15 cellular contexts compared by ENCODE assay signal in the genomic region with DNA sequence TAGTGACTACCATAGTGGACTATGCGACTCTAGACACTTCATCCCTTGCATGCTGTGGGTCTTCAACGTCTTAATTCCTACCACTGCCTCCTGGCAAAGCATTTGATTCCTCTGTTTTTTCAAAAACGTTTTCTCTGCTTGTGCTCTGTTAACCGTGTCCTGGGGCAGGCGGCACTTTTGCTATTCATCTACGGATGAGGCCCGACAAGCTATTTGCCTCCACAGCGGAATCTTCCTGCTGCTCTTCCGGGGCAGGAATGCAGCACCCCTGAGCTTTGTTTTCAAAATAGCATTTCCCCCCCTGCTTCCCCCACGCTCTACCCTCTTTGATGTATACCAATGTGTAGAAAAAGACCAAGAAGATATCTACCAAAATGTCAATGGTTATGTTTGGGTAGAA.
"Had no signal": no experiment of that assay in that cellular context is flagged by ENCODE, and none has a peak within 500 bp of the region (broad histone marks: within the 10 kb centered on the region; RNA-seq: fewer than 3 reads in every experiment).

No MANE protein-coding gene starts in this region.

- H3K27me3 ChIP-seq: vagina had no signal

- H3K36me3 Mint-ChIP-seq: stimulated activated memory B cell treated with anti-CD40 and anti-IgM and Interleukin-4, amounts not matched to agents 10 μg/mL and 1 μg/mL and 100 μg/mL, for 72 hours; T-cell had no signal

- H3K9me3 ChIP-seq: gastrocnemius medialis, heart right ventricle, left lung, vagina had no signal

- H3K4me3 Mint-ChIP-seq: activated CD8-positive, alpha-beta T cell treated with anti-CD3 and anti-CD28 coated beads for 36 hours; activated T-helper 1 cell treated with anti-CD3 and anti-CD28 coated beads, Interleukin-12 subunit alpha, Interleukin-12 subunit beta, Interleukin-2, Interleukin-4 antibody, amounts not matched to agents 30 ng/mL and 10 ng/mL and 1 ng/mL, durations not matched to agents 14 hours and 24 hours and 36 hours; stimulated activated memory B cell treated with anti-CD40 and anti-IgM and Interleukin-4, amounts not matched to agents 10 μg/mL and 1 μg/mL and 100 μg/mL, for 72 hours; T-cell had no signal

- H3K4me1 ChIP-seq: gastrocnemius medialis, heart right ventricle, left lung, tibial nerve, vagina had no signal

- DNase-seq: activated CD4-positive, alpha-beta T cell treated with anti-CD3 and anti-CD28 coated beads for 4 hours; activated CD8-positive, alpha-beta T cell treated with anti-CD3 and anti-CD28 coated beads for 36 hours; activated naive CD4-positive, alpha-beta T cell treated with Interleukin-2 at 50 U/mL for 16 hours; effector CD4-positive, alpha-beta T cell; gastrocnemius medialis; heart right ventricle; left lung; right cardiac atrium; stimulated activated CD4-positive, alpha-beta T cell treated with anti-CD3 and anti-CD28 coated beads, Interleukin-1b, Interleukin-23, amount 100 ng/mL, for 48 hours; T-cell had no signal

- H3K9me3 Mint-ChIP-seq: activated CD8-positive, alpha-beta T cell treated with anti-CD3 and anti-CD28 coated beads for 36 hours; activated T-helper 1 cell treated with anti-CD3 and anti-CD28 coated beads, Interleukin-12 subunit alpha, Interleukin-12 subunit beta, Interleukin-2, Interleukin-4 antibody, amounts not matched to agents 30 ng/mL and 10 ng/mL and 1 ng/mL, durations not matched to agents 14 hours and 24 hours and 36 hours; stimulated activated memory B cell treated with anti-CD40 and anti-IgM and Interleukin-4, amounts not matched to agents 10 μg/mL and 1 μg/mL and 100 μg/mL, for 72 hours; T-cell had no signal

- H3K4me1 Mint-ChIP-seq: stimulated activated memory B cell treated with anti-CD40 and anti-IgM and Interleukin-4, amounts not matched to agents 10 μg/mL and 1 μg/mL and 100 μg/mL, for 72 hours had no signal

- H3K27ac Mint-ChIP-seq: activated CD8-positive, alpha-beta T cell treated with anti-CD3 and anti-CD28 coated beads for 36 hours; activated T-helper 1 cell treated with anti-CD3 and anti-CD28 coated beads, Interleukin-12 subunit alpha, Interleukin-12 subunit beta, Interleukin-2, Interleukin-4 antibody, amounts not matched to agents 30 ng/mL and 10 ng/mL and 1 ng/mL, durations not matched to agents 14 hours and 24 hours and 36 hours; stimulated activated memory B cell treated with anti-CD40 and anti-IgM and Interleukin-4, amounts not matched to agents 10 μg/mL and 1 μg/mL and 100 μg/mL, for 72 hours; T-cell had no signal

- H3K27ac ChIP-seq: gastrocnemius medialis, heart right ventricle, left lung, tibial nerve, vagina, VCaP had no signal

- H3K36me3 ChIP-seq: gastrocnemius medialis, heart right ventricle, left lung, tibial nerve, vagina had no signal

- H3K4me3 ChIP-seq: gastrocnemius medialis, heart right ventricle, left lung, tibial nerve, vagina had no signal
